1 cellular context compared by ENCODE assay signal in the genomic region with DNA sequence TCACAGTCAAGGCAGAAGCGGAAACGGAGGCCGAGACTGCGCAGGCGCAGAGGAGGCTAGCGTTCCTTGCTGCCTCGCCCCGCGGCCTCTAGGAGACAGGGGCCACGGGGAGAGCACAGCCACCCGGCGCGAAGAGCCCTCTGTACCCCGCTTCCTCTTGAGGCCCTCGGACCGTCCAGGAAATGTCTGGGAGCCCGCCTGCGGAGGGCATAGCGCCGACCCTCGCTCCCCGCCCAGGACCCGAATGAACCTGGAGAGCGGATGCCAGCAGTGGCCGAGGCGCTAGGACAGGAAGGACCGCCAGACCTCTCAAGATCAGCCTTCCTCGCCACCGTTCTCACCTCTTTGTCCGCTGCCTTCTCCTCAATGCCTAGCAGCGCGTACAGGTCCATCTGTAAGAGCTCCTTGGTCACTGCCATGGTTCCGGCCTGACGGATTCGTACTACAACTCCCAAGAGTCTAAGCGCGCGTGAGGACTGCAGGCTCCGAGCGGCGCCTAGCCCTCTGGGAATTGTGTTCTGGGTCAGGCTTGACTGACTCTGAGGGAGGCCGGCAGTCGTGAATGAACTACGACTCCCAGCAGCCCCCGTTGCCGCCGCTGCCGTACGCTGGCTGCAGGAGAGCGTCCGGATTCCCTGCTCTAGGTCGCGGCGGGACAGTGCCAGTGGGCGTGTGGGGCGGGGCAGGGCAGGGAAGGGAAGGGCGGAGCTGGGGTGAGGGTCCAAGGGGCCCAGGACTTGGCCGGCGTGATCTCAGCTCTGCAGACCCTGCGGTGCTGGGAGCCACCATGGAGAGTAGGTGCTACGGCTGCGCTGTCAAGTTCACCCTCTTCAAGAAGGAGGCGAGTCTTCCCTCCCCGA.
TF ChIP-seq lines count a peak whose summit lies in the region.

A gene with protein sequence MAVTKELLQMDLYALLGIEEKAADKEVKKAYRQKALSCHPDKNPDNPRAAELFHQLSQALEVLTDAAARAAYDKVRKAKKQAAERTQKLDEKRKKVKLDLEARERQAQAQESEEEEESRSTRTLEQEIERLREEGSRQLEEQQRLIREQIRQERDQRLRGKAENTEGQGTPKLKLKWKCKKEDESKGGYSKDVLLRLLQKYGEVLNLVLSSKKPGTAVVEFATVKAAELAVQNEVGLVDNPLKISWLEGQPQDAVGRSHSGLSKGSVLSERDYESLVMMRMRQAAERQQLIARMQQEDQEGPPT (minus strand): TSS at position 446 of the 860 bp plus-strand sequence. CDS start 27 bp downstream, at position 419.
A gene with protein sequence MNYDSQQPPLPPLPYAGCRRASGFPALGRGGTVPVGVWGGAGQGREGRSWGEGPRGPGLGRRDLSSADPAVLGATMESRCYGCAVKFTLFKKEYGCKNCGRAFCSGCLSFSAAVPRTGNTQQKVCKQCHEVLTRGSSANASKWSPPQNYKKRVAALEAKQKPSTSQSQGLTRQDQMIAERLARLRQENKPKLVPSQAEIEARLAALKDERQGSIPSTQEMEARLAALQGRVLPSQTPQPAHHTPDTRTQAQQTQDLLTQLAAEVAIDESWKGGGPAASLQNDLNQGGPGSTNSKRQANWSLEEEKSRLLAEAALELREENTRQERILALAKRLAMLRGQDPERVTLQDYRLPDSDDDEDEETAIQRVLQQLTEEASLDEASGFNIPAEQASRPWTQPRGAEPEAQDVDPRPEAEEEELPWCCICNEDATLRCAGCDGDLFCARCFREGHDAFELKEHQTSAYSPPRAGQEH (plus strand): TSS at position 62 of the 860 bp plus-strand sequence. CDS start 501 bp downstream, at position 563.

TF ChIP-seq in WTC11, 78 proteins besides CTCF, POLR2A, EP300 and RAD21 (continued from another document and continues in another):
- TF ChIP-seq, protein P1, sequence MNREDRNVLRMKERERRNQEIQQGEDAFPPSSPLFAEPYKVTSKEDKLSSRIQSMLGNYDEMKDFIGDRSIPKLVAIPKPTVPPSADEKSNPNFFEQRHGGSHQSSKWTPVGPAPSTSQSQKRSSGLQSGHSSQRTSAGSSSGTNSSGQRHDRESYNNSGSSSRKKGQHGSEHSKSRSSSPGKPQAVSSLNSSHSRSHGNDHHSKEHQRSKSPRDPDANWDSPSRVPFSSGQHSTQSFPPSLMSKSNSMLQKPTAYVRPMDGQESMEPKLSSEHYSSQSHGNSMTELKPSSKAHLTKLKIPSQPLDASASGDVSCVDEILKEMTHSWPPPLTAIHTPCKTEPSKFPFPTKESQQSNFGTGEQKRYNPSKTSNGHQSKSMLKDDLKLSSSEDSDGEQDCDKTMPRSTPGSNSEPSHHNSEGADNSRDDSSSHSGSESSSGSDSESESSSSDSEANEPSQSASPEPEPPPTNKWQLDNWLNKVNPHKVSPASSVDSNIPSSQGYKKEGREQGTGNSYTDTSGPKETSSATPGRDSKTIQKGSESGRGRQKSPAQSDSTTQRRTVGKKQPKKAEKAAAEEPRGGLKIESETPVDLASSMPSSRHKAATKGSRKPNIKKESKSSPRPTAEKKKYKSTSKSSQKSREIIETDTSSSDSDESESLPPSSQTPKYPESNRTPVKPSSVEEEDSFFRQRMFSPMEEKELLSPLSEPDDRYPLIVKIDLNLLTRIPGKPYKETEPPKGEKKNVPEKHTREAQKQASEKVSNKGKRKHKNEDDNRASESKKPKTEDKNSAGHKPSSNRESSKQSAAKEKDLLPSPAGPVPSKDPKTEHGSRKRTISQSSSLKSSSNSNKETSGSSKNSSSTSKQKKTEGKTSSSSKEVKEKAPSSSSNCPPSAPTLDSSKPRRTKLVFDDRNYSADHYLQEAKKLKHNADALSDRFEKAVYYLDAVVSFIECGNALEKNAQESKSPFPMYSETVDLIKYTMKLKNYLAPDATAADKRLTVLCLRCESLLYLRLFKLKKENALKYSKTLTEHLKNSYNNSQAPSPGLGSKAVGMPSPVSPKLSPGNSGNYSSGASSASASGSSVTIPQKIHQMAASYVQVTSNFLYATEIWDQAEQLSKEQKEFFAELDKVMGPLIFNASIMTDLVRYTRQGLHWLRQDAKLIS (CRISPR knock-in tag; IDR thresholded peaks at IDR 0.05; ENCODE audit: borderline replicate concordance), result no peak
- no peak for TF ChIP-seq ZNF281 (CRISPR knock-in tag; IDR thresholded peaks at IDR 0.05)
- no peak for TF ChIP-seq ZNF416 (CRISPR knock-in tag; IDR thresholded peaks at IDR 0.05)
- peak; percentile 80; the same call in 1 of the 2 replicates for TF ChIP-seq SMAD3 (CRISPR knock-in tag; IDR thresholded peaks at IDR 0.05; ENCODE audit: borderline replicate concordance)
- TF ChIP-seq HMGXB4 (CRISPR knock-in tag; IDR thresholded peaks at IDR 0.05), result peak; percentile 36; the same call in 1 of the 2 replicates
- no peak for TF ChIP-seq JAZF1 (CRISPR knock-in tag; IDR thresholded peaks at IDR 0.05)
- TF ChIP-seq FOXK1 (CRISPR knock-in tag; IDR thresholded peaks at IDR 0.05), result peak; percentile 60
- 0 out of 2 replicates have a peak, but pooled peaks have one; percentile 62 for TF ChIP-seq STAT6 (CRISPR knock-in tag; conservative IDR thresholded peaks at IDR 0.05; ENCODE audit: low read depth)
- TF ChIP-seq CREM (CRISPR knock-in tag; IDR thresholded peaks at IDR 0.05), result 0 out of 2 replicates have a peak, but pooled peaks have one; percentile 73
- peak; percentile 71; the same call in 1 of the 2 replicates for TF ChIP-seq MAX (CRISPR knock-in tag; IDR thresholded peaks at IDR 0.05)
- no peak for TF ChIP-seq NR2C2 (CRISPR knock-in tag; IDR thresholded peaks at IDR 0.05)
- TF ChIP-seq JUN (CRISPR knock-in tag; IDR thresholded peaks at IDR 0.05), result no peak
- TF ChIP-seq GABPB1 (CRISPR knock-in tag; IDR thresholded peaks at IDR 0.05), result no peak; the same call in none of the 2 replicates
- TF ChIP-seq ATF3 (CRISPR knock-in tag; conservative IDR thresholded peaks at IDR 0.05), result no peak
- TF ChIP-seq ATF6 (CRISPR knock-in tag; IDR thresholded peaks at IDR 0.05), result no peak
- TF ChIP-seq, protein P2, sequence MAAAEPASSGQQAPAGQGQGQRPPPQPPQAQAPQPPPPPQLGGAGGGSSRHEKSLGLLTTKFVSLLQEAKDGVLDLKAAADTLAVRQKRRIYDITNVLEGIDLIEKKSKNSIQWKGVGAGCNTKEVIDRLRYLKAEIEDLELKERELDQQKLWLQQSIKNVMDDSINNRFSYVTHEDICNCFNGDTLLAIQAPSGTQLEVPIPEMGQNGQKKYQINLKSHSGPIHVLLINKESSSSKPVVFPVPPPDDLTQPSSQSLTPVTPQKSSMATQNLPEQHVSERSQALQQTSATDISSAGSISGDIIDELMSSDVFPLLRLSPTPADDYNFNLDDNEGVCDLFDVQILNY (CRISPR knock-in tag; IDR thresholded peaks at IDR 0.05), result peak; percentile 84
- TF ChIP-seq ZNF532 (CRISPR knock-in tag; IDR thresholded peaks at IDR 0.05; ENCODE audit: borderline replicate concordance), result no peak
- no peak for TF ChIP-seq ZNF263 (CRISPR knock-in tag; IDR thresholded peaks at IDR 0.05; ENCODE audit: low read depth)
- TF ChIP-seq MLX (CRISPR knock-in tag; IDR thresholded peaks at IDR 0.05), result no peak
- 0 out of 2 replicates have a peak, but pooled peaks have one; percentile 62 for TF ChIP-seq TCF7 (CRISPR knock-in tag; IDR thresholded peaks at IDR 0.05; ENCODE audit: low read depth)
- no peak for TF ChIP-seq ATF1 (CRISPR knock-in tag; IDR thresholded peaks at IDR 0.05)
- no peak for TF ChIP-seq CREB1 (CRISPR knock-in tag; IDR thresholded peaks at IDR 0.05)
